Comparison of ENCODE assay signal across 12 cellular contexts in the genomic region with DNA sequence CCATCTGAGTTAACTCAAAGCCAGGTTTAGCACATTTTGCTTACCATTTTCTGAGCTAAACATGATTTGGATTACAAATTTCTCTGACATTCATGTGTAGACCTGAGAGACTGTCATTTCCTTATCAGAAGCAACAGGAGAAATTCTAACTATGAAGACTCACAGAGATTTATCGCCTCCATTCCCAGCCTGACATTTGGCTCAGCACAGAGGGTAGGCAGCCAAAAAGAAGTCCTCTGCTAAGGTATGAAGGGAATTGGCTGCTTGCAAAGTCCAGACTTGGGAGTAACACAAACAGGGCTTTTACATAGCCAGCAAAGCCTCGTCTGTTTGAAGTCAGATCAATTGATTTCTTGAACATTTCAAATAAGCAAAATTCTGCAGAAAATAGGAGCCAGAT.
"Had no signal": no experiment of that assay in that cellular context is flagged by ENCODE, and none has a peak within 500 bp of the region (broad histone marks: within the 10 kb centered on the region; RNA-seq: fewer than 3 reads in every experiment).

No MANE protein-coding gene starts in this region.

- H3K4me3 ChIP-seq: adrenal gland, esophagus squamous epithelium, pancreas had no signal

- DNase-seq: activated B cell treated with CpG ODN at 0.5 μM for 24 hours; activated CD4-positive, alpha-beta T cell treated with anti-CD3 and anti-CD28 coated beads, Interleukin-2, amount 10 ng/mL, durations not matched to agents 7 days and 5 days; activated CD8-positive, alpha-beta memory T cell treated with anti-CD3 and anti-CD28 coated beads for 24 hours; activated naive CD4-positive, alpha-beta T cell treated with anti-CD3 and anti-CD28 coated beads, Interleukin-2, amount 10 ng/mL, durations not matched to agents 7 days and 5 days; activated T-cell treated with anti-CD3 and anti-CD28 coated beads for 4 hours; adrenal gland; esophagus squamous epithelium; foreskin melanocyte; pancreas; small intestine; T-helper 1 cell had no signal

- ATAC-seq: activated T-helper 17 cell treated with anti-CD3 and anti-CD28 coated beads, Interleukin-2, amount 50 U/mL, for 72 hours; pancreas had no signal

- H3K36me3 ChIP-seq: adrenal gland, esophagus squamous epithelium, pancreas had no signal

- H3K27ac ChIP-seq: adrenal gland, esophagus squamous epithelium, pancreas had no signal

- H3K4me1 ChIP-seq: adrenal gland, esophagus squamous epithelium, pancreas had no signal

- H3K27me3 ChIP-seq: esophagus squamous epithelium had no signal

- H3K9me3 ChIP-seq: adrenal gland, esophagus squamous epithelium, pancreas had no signal
